ENCODE assay signal across 8 cellular contexts in the genomic region with DNA sequence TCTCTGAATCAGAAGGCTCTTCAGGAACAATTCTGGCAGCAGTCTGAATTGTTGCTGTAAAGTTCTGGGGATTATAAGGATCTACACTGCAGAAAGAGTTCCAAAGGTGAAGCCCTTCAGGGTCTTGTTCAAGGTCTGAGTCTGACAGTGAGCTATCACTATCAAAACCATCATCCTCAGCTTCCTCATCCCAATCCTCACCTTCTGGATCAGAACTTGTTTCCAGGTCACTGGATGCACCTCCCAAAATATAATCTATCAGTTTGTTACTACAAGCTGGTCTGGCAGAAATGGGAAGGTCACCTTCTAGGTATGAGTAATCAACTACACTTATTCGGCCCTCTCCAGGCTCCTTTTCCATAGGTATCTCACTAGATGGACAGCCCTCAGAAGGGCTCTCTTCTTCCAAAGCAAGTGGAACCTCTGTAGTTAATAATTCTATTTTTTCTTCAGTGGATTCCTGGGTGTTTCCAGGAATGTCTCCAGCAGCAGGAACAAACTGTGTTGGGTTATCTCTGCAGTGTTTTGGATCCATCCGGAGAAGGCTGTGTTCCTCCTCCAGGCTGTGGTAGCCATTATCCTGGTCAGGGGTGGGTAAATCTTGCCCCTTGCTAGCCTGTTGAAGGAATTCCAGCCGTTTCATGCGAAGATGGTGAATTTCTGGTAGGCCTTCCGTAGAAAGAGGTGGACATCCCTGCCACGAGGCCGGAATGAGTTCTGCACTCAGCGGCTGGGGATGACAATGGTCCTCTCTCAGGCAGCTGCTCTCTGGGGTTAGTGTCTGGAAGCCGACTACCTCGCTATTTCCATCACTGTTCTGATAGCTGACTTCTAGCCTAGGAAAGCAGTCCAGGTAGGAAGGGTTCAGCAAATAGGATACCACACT. TPM values are rescaled to one million over a fixed set of nuclear protein-coding genes. Genes with fewer than 3 reads are reported as not detected.
A peak's percentile ranks its signal among the peaks of the same experiment; 100 is the strongest.
DNase-seq lines count a peak whose midpoint lies in the region; ATAC-seq and TF ChIP-seq lines count a peak whose summit lies in the region.

No MANE protein-coding gene starts in this region.

- H3K4me1 ChIP-seq in left lung (peaks cover 12 to 50% of the 10 kb centered on the region in 2 donors), transverse colon (peaks cover 16 to 32% (median 28%) of the 10 kb centered on the region in 4 donors)

- H3K27me3 Mint-ChIP-seq in activated T-cell treated with anti-CD3 and anti-CD28 coated beads, Interleukin-2, amount 50 U/mL, for 24 hours = no peaks in the 10 kb centered on the region

- ATAC-seq in left lung = peak; percentile 1
- no peak for ATAC-seq in HG02852 (IDR thresholded peaks at IDR 0.05; ENCODE audit: unreplicated experiment)
- no peak for ATAC-seq in GM18498 (IDR thresholded peaks at IDR 0.05; ENCODE audit: unreplicated experiment)
- ATAC-seq in omental fat pad (ENCODE audit: low FRiP score) = no peak

- 0% methylated on average over 2 to 10 of the region's 10 CpGs for WGBS in transverse colon (ENCODE audit: low coverage in 1 of 2), 2 donors

- intact Hi-C loops in left lung (cut with DNase I) (no loop called here), transverse colon (cut with DNase I; ENCODE audit: low total_unique reads) (no loop called here)

- TF ChIP-seq EP300 in transverse colon (IDR thresholded peaks at IDR 0.05; ENCODE audit: low read depth) = no peak

- peak overlapping the region; percentile 99 for H3K27ac Mint-ChIP-seq in activated T-cell treated with anti-CD3 and anti-CD28 coated beads, Interleukin-2, amount 50 U/mL, for 24 hours

- H3K9me3 Mint-ChIP-seq in activated T-cell treated with anti-CD3 and anti-CD28 coated beads, Interleukin-2, amount 50 U/mL, for 24 hours = no peaks in the 10 kb centered on the region

- peak overlapping the region; percentile 99 for H3K4me3 Mint-ChIP-seq in activated T-cell treated with anti-CD3 and anti-CD28 coated beads, Interleukin-2, amount 50 U/mL, for 24 hours

- H3K36me3 ChIP-seq in left lung = peaks cover 0 to 13% of the 10 kb centered on the region in 2 donors
- H3K36me3 ChIP-seq in transverse colon = peaks cover 0 to 11% (median 2%) of the 10 kb centered on the region in 4 donors

- in situ Hi-C loops in transverse colon (cut with MboI; ENCODE audit: low pct_ligation_motif_present in 1 of 4, low pct_unique_long_range_greater_than_20kb in 1 of 4, low sequenced_read_pairs in 3 of 4) = no loop called here

- no peak for DNase-seq in activated T-cell treated with anti-CD3 and anti-CD28 coated beads, Interleukin-2, amount 50 U/mL, for 24 hours
- no peak for DNase-seq in activated T-cell treated with anti-CD3 and anti-CD28 coated beads, Interleukin-2, amount 50 U/mL, for 48 hours
- DNase-seq in amniotic epithelial cell (ENCODE audit: low read depth) (peak; percentile 12), left lung (no peak), transverse colon (no peak), omental fat pad (ENCODE audit: low spot score) (no peak)

- TF ChIP-seq CTCF in left lung (IDR thresholded peaks at IDR 0.05) (no peak), transverse colon (IDR thresholded peaks at IDR 0.05) (no peak), omental fat pad (IDR thresholded peaks at IDR 0.05) (no peak)

- peak overlapping the region; percentile 95 to 99 for H3K27ac ChIP-seq in left lung
- H3K27ac ChIP-seq in transverse colon = peak overlapping the region; percentile 97 to 100 (median 100)

- H3K36me3 Mint-ChIP-seq in activated T-cell treated with anti-CD3 and anti-CD28 coated beads, Interleukin-2, amount 50 U/mL, for 24 hours (ENCODE audit: low read depth) = peaks cover 64% of the 10 kb centered on the region

- H3K27me3 ChIP-seq in left lung (no peaks in the 10 kb centered on the region), transverse colon (no peaks in the 10 kb centered on the region)

- H3K4me3 ChIP-seq in left lung = peak overlapping the region; percentile 93 to 97
- peak overlapping the region; percentile 63 to 94 (median 82) for H3K4me3 ChIP-seq in transverse colon

- peak; percentile 27 for TF ChIP-seq POLR2A in transverse colon (IDR thresholded peaks at IDR 0.05)

- H3K4me1 Mint-ChIP-seq in activated T-cell treated with anti-CD3 and anti-CD28 coated beads, Interleukin-2, amount 50 U/mL, for 24 hours (ENCODE audit: low read depth) = peaks cover 18% of the 10 kb centered on the region

- H3K9me3 ChIP-seq in left lung (no peaks in the 10 kb centered on the region), transverse colon (no peaks in the 10 kb centered on the region)

RNA-seq across cellular contexts. Expression of a gene that starts 1.5 kb away (rescaled TPM):
- total RNA-seq in left lung = 10 to 100 TPM; 35.7 to 53.0 TPM
- 10 to 100 TPM; 30.8 to 74.2 (median 54.5) TPM for total RNA-seq in transverse colon
- total RNA-seq in omental fat pad = 100 to 1,000 TPM in 2 of 4 donors, 10 to 100 TPM in 2; 62.3 to 238 (median 124) TPM

RNA-seq across cellular contexts. Expression of a gene that starts 50.4 kb away (rescaled TPM):
- total RNA-seq in left lung (10 to 100 TPM in 1 of 2 donors, 1 to 10 TPM in 1; 5.1 to 14.0 TPM), transverse colon (100 to 1,000 TPM in 1 of 4 donors, 10 to 100 TPM in 3; 58.7 to 209 (median 97.9) TPM), omental fat pad (10 to 100 TPM in 2 of 4 donors, 1 to 10 TPM in 2; 2.9 to 13.1 (median 7.5) TPM)
